ENCODE assay signal across 11 cellular contexts in the genomic region with DNA sequence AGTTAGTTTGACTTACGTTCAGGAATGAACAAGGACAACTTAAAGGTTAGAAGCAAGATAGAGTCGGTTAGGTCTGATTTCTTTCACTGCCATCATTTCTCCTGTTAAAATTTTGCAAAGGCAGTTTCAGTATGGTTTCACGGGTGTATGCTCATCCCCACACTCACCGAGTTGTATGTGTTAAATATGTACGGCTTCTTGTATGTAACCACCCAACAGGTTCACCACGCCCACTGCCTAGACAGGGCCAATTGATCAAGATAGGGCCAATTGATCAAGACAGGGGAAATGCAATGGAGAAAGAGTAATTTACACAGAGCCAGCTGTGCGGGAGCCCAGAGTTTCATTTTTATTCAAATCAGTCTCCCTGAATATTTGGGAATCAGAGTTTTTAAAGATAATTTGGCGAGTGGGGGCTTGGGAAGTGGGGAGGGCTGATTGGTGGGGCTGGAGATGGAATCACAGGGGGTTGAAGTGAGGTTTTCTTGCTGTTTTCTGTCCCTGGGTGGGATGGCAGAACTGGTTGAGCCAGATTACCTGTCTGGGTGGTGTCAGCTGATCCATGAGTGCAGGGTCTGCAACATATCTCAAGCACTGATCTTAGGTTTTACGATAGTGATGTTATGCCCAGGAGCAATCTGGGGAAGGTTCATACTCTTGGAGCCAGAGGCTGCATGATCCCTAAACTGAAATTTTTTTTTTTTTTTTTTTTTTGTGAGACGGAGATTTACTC.
DNase-seq lines count a peak whose midpoint lies in the region; ATAC-seq, FAIRE-seq and TF ChIP-seq lines count a peak whose summit lies in the region.
"Had no signal": no experiment of that assay in that cellular context is flagged by ENCODE, and none has a peak within 500 bp of the region (broad histone marks: within the 10 kb centered on the region; RNA-seq: fewer than 3 reads in every experiment).

No MANE protein-coding gene starts in this region.

- TF ChIP-seq EP300 in SK-N-SH (IDR thresholded peaks at IDR 0.05; ENCODE audit: borderline replicate concordance in 1 of 2, low read depth in 1 of 2, low read length in 1 of 2), result no peak

- H3K4me3 ChIP-seq in SK-N-SH (ENCODE audit: low read depth in 2 of 2, low read length in 1 of 2), result no peak overlapping the region
- H3K4me3 ChIP-seq: body of pancreas, right atrium auricular region, testis had no signal

- no peaks in the 10 kb centered on the region for H3K36me3 Mint-ChIP-seq in mesothelial cell of epicardium

- H3K9ac ChIP-seq in SK-N-SH, result no peak overlapping the region

- H3K27ac Mint-ChIP-seq in mesothelial cell of epicardium, result peak overlapping the region; percentile 85

- no peaks in the 10 kb centered on the region for H3K79me2 ChIP-seq in SK-N-SH (ENCODE audit: insufficient read depth)

- H3K4me1 Mint-ChIP-seq in mesothelial cell of epicardium, result peaks cover 31% of the 10 kb centered on the region

- peaks cover 6% of the 10 kb centered on the region in 2 experiments; a peak in 3 of 4 replicates for H3K4me1 ChIP-seq in SK-N-SH (ENCODE audit: control insufficient read depth in 1 of 2, insufficient read depth in 2 of 2, low read depth in 1 of 2, low read length in 1 of 2)
- H3K4me1 ChIP-seq: body of pancreas had no signal

- H3K27ac ChIP-seq in SK-N-SH (ENCODE audit: low read depth in 2 of 2, low read length in 1 of 2), result peak overlapping the region in 1 of 2 experiments; percentile 25; a peak in 1 of 4 replicates
- H3K27ac ChIP-seq: body of pancreas, right atrium auricular region, testis had no signal

- no peaks in the 10 kb centered on the region for H3K27me3 ChIP-seq in SK-N-SH (ENCODE audit: insufficient read depth)
- H3K27me3 ChIP-seq: body of pancreas, right atrium auricular region, testis had no signal

- no peaks in the 10 kb centered on the region for H3F3A ChIP-seq in SK-N-SH (replicated peaks; ENCODE audit: insufficient read depth)

- TF ChIP-seq RAD21 in SK-N-SH (IDR thresholded peaks at IDR 0.05; ENCODE audit: low read length), result no peak

- 87% methylated on average over 10 of the region's 10 CpGs for WGBS in SK-N-SH (ENCODE audit: low lambda C conversion rate)

- peak overlapping the region; percentile 20 for H3K4me3 Mint-ChIP-seq in mesothelial cell of epicardium

- H3K9me2 ChIP-seq in SK-N-SH, result no peaks in the 10 kb centered on the region

- no peak overlapping the region for H2AFZ ChIP-seq in SK-N-SH (ENCODE audit: low read depth)

- POLR2A ChIA-PET in SK-N-SH (lab: Yijun Ruan, JAX), result no interaction called here

- ATAC-seq in GM19468 (IDR thresholded peaks at IDR 0.05; ENCODE audit: extremely low read depth, unreplicated experiment), result peak; percentile 67
- peak; percentile 68 for ATAC-seq in HG03342 (IDR thresholded peaks at IDR 0.05; ENCODE audit: unreplicated experiment)
- ATAC-seq: body of pancreas had no signal

- H4K20me1 ChIP-seq in SK-N-SH (ENCODE audit: insufficient read depth), result no peaks in the 10 kb centered on the region

- CTCF ChIA-PET in SK-N-SH (lab: Yijun Ruan, JAX), result interaction anchor here (1.2 to 1.8 kb wide), 2 partner anchors 14 to 85 kb away, joined by 3 to 7 read pairs; no protein-coding TSS in a partner anchor

- no peaks in the 10 kb centered on the region for H3K27me3 Mint-ChIP-seq in mesothelial cell of epicardium (ENCODE audit: low read depth)

- TF ChIP-seq CTCF in mesothelial cell of epicardium (IDR thresholded peaks at IDR 0.05; ENCODE audit: unreplicated experiment) (no peak), SK-N-SH (IDR thresholded peaks at IDR 0.05) (no peak)

- H3K4me2 ChIP-seq in SK-N-SH, result no peak overlapping the region

- H3K36me3 ChIP-seq in SK-N-SH (replicated peaks in 1 of 2; ENCODE audit: control insufficient read depth in 1 of 2, insufficient read depth in 2 of 2, low read length in 1 of 2), result no peaks in the 10 kb centered on the region
- H3K36me3 ChIP-seq: right atrium auricular region had no signal

- H3K9me3 ChIP-seq in SK-N-SH, result no peaks in the 10 kb centered on the region
- H3K9me3 ChIP-seq: body of pancreas, right atrium auricular region, testis had no signal

- no peak for DNase-seq in GM18507 (ENCODE audit: extremely low spot score, insufficient read length, low read depth)
- no peak for DNase-seq in mesothelial cell of epicardium (ENCODE audit: low spot score in 2 of 2, unreplicated experiment in 2 of 2)
- DNase-seq in NK-92 treated with Interleukin-12 subunit alpha and Interleukin-12 subunit beta, amount 100 ng/mL, for 24 hours (lab: John Stamatoyannopoulos, UW), result no peak
- DNase-seq in SK-N-SH, result no peak
- no peak for DNase-seq in NCI-H69 (lab: John Stamatoyannopoulos, UW)
- no peak for DNase-seq in RCC 7860 (ENCODE audit: low spot score)
- DNase-seq: body of pancreas, testis had no signal

- peaks cover 2% of the 10 kb centered on the region for H3K9me3 Mint-ChIP-seq in mesothelial cell of epicardium

- FAIRE-seq in GM18507 (lab: Jason Lieb, UNC) (peak; percentile 96), RCC 7860 (lab: Jason Lieb, UNC) (no peak)

TF ChIP-seq in SK-N-SH, 30 proteins besides CTCF, POLR2A, EP300 and RAD21:
- TF ChIP-seq TCF12 (IDR thresholded peaks at IDR 0.05), result no peak
- no peak for TF ChIP-seq GATA2 (CRISPR knock-in tag; IDR thresholded peaks at IDR 0.05)
- no peak for TF ChIP-seq ELF1 (IDR thresholded peaks at IDR 0.05)
- no peak for TF ChIP-seq IRF3 (IDR thresholded peaks at IDR 0.05; ENCODE audit: low read depth, low read length)
- TF ChIP-seq RFX5 (IDR thresholded peaks at IDR 0.05; ENCODE audit: low read length), result no peak
- TF ChIP-seq EZH2phosphoT487 (IDR thresholded peaks at IDR 0.05; ENCODE audit: borderline replicate concordance, low read depth), result no peak
- no peak for TF ChIP-seq REST (IDR thresholded peaks at IDR 0.05; ENCODE audit: low read depth, low read length)
- no peak for TF ChIP-seq USF2 (IDR thresholded peaks at IDR 0.05; ENCODE audit: borderline replicate concordance, low read depth, low read length)
- TF ChIP-seq RCOR1 (IDR thresholded peaks at IDR 0.05; ENCODE audit: low read length), result no peak
- no peak for TF ChIP-seq TEAD4 (IDR thresholded peaks at IDR 0.05; ENCODE audit: borderline replicate concordance, insufficient read depth)
- TF ChIP-seq RXRA (IDR thresholded peaks at IDR 0.05; ENCODE audit: borderline replicate concordance, low read depth), result no peak
- no peak for TF ChIP-seq CHD2 (IDR thresholded peaks at IDR 0.05; ENCODE audit: low read length, partially characterized antibody)
- no peak for TF ChIP-seq JUND (IDR thresholded peaks at IDR 0.05)
- TF ChIP-seq SIN3A (IDR thresholded peaks at IDR 0.05; ENCODE audit: borderline replicate concordance, low read depth, low read length), result no peak
- no peak for TF ChIP-seq NRF1 (IDR thresholded peaks at IDR 0.05; ENCODE audit: low read depth, low read length)
- TF ChIP-seq POLR2AphosphoS5 (IDR thresholded peaks at IDR 0.05; ENCODE audit: low read depth, low read length), result no peak
